8 cellular contexts compared by ENCODE assay signal in the genomic region with DNA sequence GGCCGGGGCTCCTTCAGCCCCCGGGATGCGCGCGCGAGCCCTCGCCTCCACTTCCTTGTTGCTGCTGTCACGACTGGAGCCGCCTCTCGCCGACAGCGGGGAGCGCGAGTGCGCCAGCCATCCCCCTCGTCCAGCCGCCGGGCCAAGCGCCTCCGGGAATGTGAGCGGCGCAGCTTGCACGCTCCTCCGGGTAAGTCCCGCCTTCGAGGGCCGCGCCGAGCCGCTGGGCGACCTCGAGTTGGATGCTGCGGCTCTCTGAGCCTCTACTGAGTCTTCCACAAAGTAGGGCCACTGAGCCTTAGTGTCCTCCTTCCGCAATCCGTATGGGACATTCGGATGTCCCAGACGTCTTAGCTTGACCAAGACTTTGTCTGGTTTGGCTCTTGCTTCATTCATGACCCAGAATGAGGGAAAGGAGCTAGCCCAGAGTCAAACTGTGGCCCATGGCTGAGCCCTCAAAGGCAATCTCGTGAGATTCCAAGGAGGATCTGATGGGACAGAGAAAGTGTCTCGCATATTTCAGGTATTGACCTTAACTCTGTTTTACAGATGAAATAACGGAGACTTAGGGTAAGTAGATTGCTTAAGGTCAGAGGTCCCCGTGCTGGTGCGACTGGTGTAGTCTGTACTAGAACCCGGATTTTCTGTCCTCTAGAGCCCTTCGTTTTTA. TPM values are rescaled to one million over a fixed set of nuclear protein-coding genes. Genes with fewer than 3 reads are reported as not detected.
DNase-seq lines count a peak whose midpoint lies in the region; ATAC-seq and TF ChIP-seq lines count a peak whose summit lies in the region.

No MANE protein-coding gene starts in this region.

- 0% methylated on average over 7 to 24 of the region's 44 CpGs for WGBS in esophagus squamous epithelium, 2 donors

- peaks cover 4 to 23% (median 5%) of the 10 kb centered on the region in 3 donors for H3K36me3 ChIP-seq in esophagus squamous epithelium
- peaks cover 6% of the 10 kb centered on the region for H3K36me3 ChIP-seq in thoracic aorta

- H3K4me1 Mint-ChIP-seq in nephron = peaks cover 34% of the 10 kb centered on the region

- DNase-seq in AG20443 (ENCODE audit: low spot score) (peak; percentile 78), MV-4-11 (lab: John Stamatoyannopoulos, UW) (peak; percentile 30), activated T-cell treated with anti-CD3 and anti-CD28 coated beads for 4 hours (peak; percentile 21), esophagus squamous epithelium (lab: John Stamatoyannopoulos, UW) (no peak), thoracic aorta (ENCODE audit: low spot score) (no peak), epidermal melanocyte (ENCODE audit: insufficient read length, low spot score) (no peak)

- H3K27me3 ChIP-seq in esophagus squamous epithelium (no peaks in the 10 kb centered on the region), thoracic aorta (replicated peaks; ENCODE audit: insufficient read depth) (no peaks in the 10 kb centered on the region)

- no peaks in the 10 kb centered on the region for H3K27me3 Mint-ChIP-seq in nephron (ENCODE audit: low read depth)

- intact Hi-C loops in esophagus squamous epithelium (cut with DNase I) = no loop called here

- no peak for TF ChIP-seq POLR2A in esophagus squamous epithelium (IDR thresholded peaks at IDR 0.05)

- ATAC-seq in GM21447 (IDR thresholded peaks at IDR 0.05; ENCODE audit: unreplicated experiment) (peak; percentile 23), thoracic aorta (ENCODE audit: insufficient number of reproducible peaks, low FRiP score, low read depth) (no peak)

- H3K27ac Mint-ChIP-seq in nephron = peak overlapping the region; percentile 57 to 95 (median 92)

- peaks cover 18 to 56% (median 25%) of the 10 kb centered on the region in 3 donors for H3K4me1 ChIP-seq in esophagus squamous epithelium
- H3K4me1 ChIP-seq in thoracic aorta (ENCODE audit: control insufficient read depth in 1 of 2, low read depth in 2 of 2) = peaks cover 7 to 33% of the 10 kb centered on the region in 2 donors

- H3K9me3 ChIP-seq in esophagus squamous epithelium (no peaks in the 10 kb centered on the region), thoracic aorta (no peaks in the 10 kb centered on the region)

- peak overlapping the region; percentile 92 to 98 (median 96) for H3K4me3 Mint-ChIP-seq in nephron

- H3K36me3 Mint-ChIP-seq in nephron (ENCODE audit: low read depth) = peaks cover 14% of the 10 kb centered on the region

- TF ChIP-seq CTCF in esophagus squamous epithelium (IDR thresholded peaks at IDR 0.05) (no peak), nephron (IDR thresholded peaks at IDR 0.05; ENCODE audit: unreplicated experiment in 3 of 3) (no peak), thoracic aorta (IDR thresholded peaks at IDR 0.05) (no peak)

- H3K27ac ChIP-seq in esophagus squamous epithelium = peak overlapping the region; percentile 90 to 97 (median 95)
- H3K27ac ChIP-seq in thoracic aorta = peak overlapping the region; percentile 85 to 86

- H3K9me3 Mint-ChIP-seq in nephron = no peaks in the 10 kb centered on the region

- H3K4me3 ChIP-seq in esophagus squamous epithelium = peak overlapping the region; percentile 68 to 93 (median 88)
- peak overlapping the region; percentile 85 for H3K4me3 ChIP-seq in thoracic aorta

RNA-seq across cellular contexts. Expression of gene HMGXB3, which starts 0.6 kb away (rescaled TPM):
- 10 to 100 TPM; 12.4 to 26.3 (median 20.5) TPM for total RNA-seq in esophagus squamous epithelium
- 10 to 100 TPM; 49.2 to 50.1 TPM for total RNA-seq in thoracic aorta

RNA-seq across cellular contexts. Expression of gene TIGD6, which starts 0.7 kb away (rescaled TPM):
- total RNA-seq in esophagus squamous epithelium = 1 to 10 TPM; 1.1 to 4.0 (median 1.4) TPM
- total RNA-seq in thoracic aorta = 10 to 100 TPM in 1 of 2 donors, 1 to 10 TPM in 1; 3.4 to 10.0 TPM

RNA-seq across cellular contexts. Expression of gene SLC26A2, which starts 40.6 kb away (rescaled TPM):
- total RNA-seq in esophagus squamous epithelium (10 to 100 TPM in 3 of 4 donors, 1 to 10 TPM in 1; 6.3 to 46.3 (median 29.6) TPM), thoracic aorta (10 to 100 TPM; 16.9 to 32.0 TPM)

RNA-seq across cellular contexts. Expression of gene PDE6A, which starts 56.5 kb away (rescaled TPM):
- total RNA-seq in esophagus squamous epithelium (1 to 10 TPM in 2 of 4 donors, under 1 TPM in 2; 0.04 to 3.8 (median 2.2) TPM), thoracic aorta (not detected)

Comparison
In these comparisons a context has a peak if more than half of its experiments do, and no peak if none do; other contexts are left out.
1. DNase-seq: peak in AG20443 (single experiment), MV-4-11 (single experiment) and activated T-cell treated with anti-CD3 and anti-CD28 coated beads for 4 hours (single experiment); none in esophagus squamous epithelium (single experiment), thoracic aorta (single experiment) and epidermal melanocyte (single experiment).